ENCODE assay signal across 9 cellular contexts in the genomic region with DNA sequence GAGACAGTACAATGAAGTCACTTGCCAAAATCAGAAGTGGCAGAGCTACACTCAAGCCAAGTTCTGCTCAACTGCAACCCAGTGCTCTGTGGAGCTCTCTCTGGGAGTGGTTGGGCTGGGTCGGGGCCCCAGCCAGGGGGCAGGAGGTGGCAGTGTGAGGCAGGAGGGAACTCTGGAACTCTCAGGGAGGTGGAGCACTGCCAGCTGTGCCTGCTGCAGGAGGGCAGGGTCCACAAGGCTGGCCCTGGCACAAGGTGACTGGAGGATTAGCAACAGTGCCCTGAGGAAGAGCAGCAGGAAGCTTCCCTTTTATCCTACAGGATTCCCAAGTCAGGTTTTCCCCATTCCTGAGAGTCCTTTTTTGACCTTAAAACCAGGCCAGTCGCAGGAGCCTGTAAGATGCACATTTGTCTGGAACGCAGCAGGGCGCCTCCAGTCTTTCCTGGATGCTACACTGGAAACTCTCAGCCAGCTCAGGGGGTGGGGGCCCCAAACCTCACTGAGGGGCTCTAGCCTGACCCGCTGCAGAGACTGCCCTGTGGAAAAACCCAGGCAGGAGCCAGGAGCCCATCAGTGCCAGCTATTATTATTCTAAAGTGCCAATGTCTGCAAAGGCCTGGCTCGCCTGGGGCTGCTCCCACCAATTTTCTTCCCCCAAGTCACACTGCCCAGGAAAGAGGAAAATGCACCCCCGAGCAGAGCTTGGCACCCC. TPM values are rescaled to one million over a fixed set of nuclear protein-coding genes. Genes with fewer than 3 reads are reported as not detected.
DNase-seq lines count a peak whose midpoint lies in the region; ATAC-seq and TF ChIP-seq lines count a peak whose summit lies in the region.
"Had no signal": no experiment of that assay in that cellular context is flagged by ENCODE, and none has a peak within 500 bp of the region (broad histone marks: within the 10 kb centered on the region; RNA-seq: fewer than 3 reads in every experiment).

No MANE protein-coding gene starts in this region.

- H3K9me3 ChIP-seq in Panc1 (ENCODE audit: control insufficient read depth, insufficient read depth, low read depth, low read length) (no peaks in the 10 kb centered on the region), lung (ENCODE audit: control insufficient read depth in 2 of 2, insufficient read depth in 1 of 2, low read length in 1 of 2) (peaks cover 0 to 2% of the 10 kb centered on the region in 2 donors), tibial nerve (no peaks in the 10 kb centered on the region)

- no peak for TF ChIP-seq EP300 in tibial nerve (IDR thresholded peaks at IDR 0.05)

- no peak for DNase-seq in Panc1 (ENCODE audit: low read depth, low spot score)
- DNase-seq in dorsolateral prefrontal cortex: peak in 2 of 10 donors; percentile 9 to 28
- no peak for DNase-seq in lung (ENCODE audit: low spot score)
- DNase-seq in tibial nerve (ENCODE audit: low spot score in 2 of 2): no peak
- DNase-seq in activated effector memory CD4-positive, alpha-beta T cell treated with Interleukin-2 at 50 U/mL for 16 hours: no peak
- DNase-seq in NOMO-1 (lab: John Stamatoyannopoulos, UW; ENCODE audit: unreplicated experiment in 2 of 2): no peak
- DNase-seq in stimulated activated CD4-positive, alpha-beta T cell treated with anti-CD3 and anti-CD28 coated beads, Interleukin-1b, Interleukin-23, amount 100 ng/mL, for 48 hours: no peak
- no peak for DNase-seq in putamen (ENCODE audit: low spot score)
- DNase-seq: NCI-H187 treated with DMSO at 0.1 percent for 48 hours had no signal

- peak overlapping the region; percentile 95 for H3K27ac ChIP-seq in Panc1 (ENCODE audit: low read length)
- peak overlapping the region in 56 of 59 donors; percentile 12 to 93 (median 77) for H3K27ac ChIP-seq in dorsolateral prefrontal cortex
- H3K27ac ChIP-seq in lung (ENCODE audit: low read depth in 1 of 2, low read length in 1 of 2): peak overlapping the region; percentile 62 to 88
- peak overlapping the region; percentile 24 to 86 (median 56) for H3K27ac ChIP-seq in tibial nerve

- peaks cover 51% of the 10 kb centered on the region for H3K4me1 ChIP-seq in Panc1 (ENCODE audit: control insufficient read depth, insufficient read depth, low read length)
- H3K4me1 ChIP-seq in lung (ENCODE audit: control insufficient read depth in 2 of 2, insufficient read depth in 2 of 2, low read length in 2 of 2): peaks cover 60 to 61% of the 10 kb centered on the region in 2 donors
- H3K4me1 ChIP-seq in tibial nerve: peaks cover 5 to 89% (median 65%) of the 10 kb centered on the region in 4 donors

- intact Hi-C loops in Panc1 (cut with micrococcal nuclease; ENCODE audit: unreplicated experiment): loop anchor here (5.0 kb wide), 1 partner anchor 66 kb away; no protein-coding TSS in a partner anchor
- intact Hi-C loops in dorsolateral prefrontal cortex (cut with DNase I): no loop called here

- no peak overlapping the region for H3K4me3 ChIP-seq in Panc1 (ENCODE audit: low read depth in 2 of 2, low read length in 2 of 2)
- no peak overlapping the region for H3K4me3 ChIP-seq in dorsolateral prefrontal cortex
- H3K4me3 ChIP-seq in lung: no peak overlapping the region
- no peak overlapping the region for H3K4me3 ChIP-seq in tibial nerve

- TF ChIP-seq CTCF in Panc1 (IDR thresholded peaks at IDR 0.05) (no peak), dorsolateral prefrontal cortex (IDR thresholded peaks at IDR 0.05 in 54 of 56, conservative IDR thresholded peaks at IDR 0.05 in 2 of 56; ENCODE audit: low read depth in 1 of 56, partially characterized antibody in 56 of 56) (no peak), lung (IDR thresholded peaks at IDR 0.05; ENCODE audit: control extremely low read depth, extremely low read depth) (no peak), tibial nerve (IDR thresholded peaks at IDR 0.05) (no peak)

- H3K27me3 ChIP-seq in Panc1 (ENCODE audit: control insufficient read depth, insufficient read depth, low read length): no peaks in the 10 kb centered on the region
- no peaks in the 10 kb centered on the region for H3K27me3 ChIP-seq in dorsolateral prefrontal cortex
- H3K27me3 ChIP-seq in lung (ENCODE audit: control insufficient read depth, insufficient read depth): no peaks in the 10 kb centered on the region
- no peaks in the 10 kb centered on the region for H3K27me3 ChIP-seq in tibial nerve

- POLR2A ChIA-PET in Panc1 (lab: Charles Lee): no interaction called here

- in situ Hi-C loops in Panc1 (cut with HindIII; ENCODE audit: low pct_unique_long_range_greater_than_20kb, low sequenced_read_pairs): no loop called here

- no peak for TF ChIP-seq POLR2A in tibial nerve (IDR thresholded peaks at IDR 0.05)

- H3K36me3 ChIP-seq in Panc1 (ENCODE audit: control insufficient read depth, insufficient read depth, low read length) (no peaks in the 10 kb centered on the region), lung (ENCODE audit: control insufficient read depth in 2 of 2, insufficient read depth in 2 of 2, low read length in 2 of 2) (no peaks in the 10 kb centered on the region), tibial nerve (no peaks in the 10 kb centered on the region)

- no TSS peak for BruUV-seq in Panc1 (replicated peaks; lab: Mats Ljungman, UMichigan)

- CTCF ChIA-PET in Panc1 (lab: Charles Lee): interaction anchor here (0.6 to 1.9 kb wide), 2 partner anchors 10 to 17 kb away, joined by 9 to 14 read pairs; no protein-coding TSS in a partner anchor

- 51 to 71% methylated on average over 7 of the region's 7 CpGs for WGBS in lung, 2 donors
- 37 to 48% methylated on average over 7 of the region's 7 CpGs for WGBS in tibial nerve, 2 donors

- peak; percentile 35 for ATAC-seq in Panc1
- ATAC-seq in lung (ENCODE audit: insufficient read depth, low FRiP score): no peak

RNA-seq across cellular contexts. Expression of gene DKK3, which starts 31.8 kb away (rescaled TPM):
- total RNA-seq in Panc1 (2021; ENCODE audit: unreplicated experiment): 116 TPM
- 140 TPM for polyA plus RNA-seq in Panc1 (2012; ENCODE audit: insufficient read length)
- total RNA-seq in dorsolateral prefrontal cortex: 1,000 to 10,000 TPM in 9 of 120 experiments, 100 to 1,000 TPM in 111; 391 to 1,132 (median 804) TPM
- 100 to 1,000 TPM; 115 to 121 TPM for total RNA-seq in lung
- polyA plus RNA-seq in lung: 10 to 100 TPM; 45.3 to 74.4 TPM
- 100 to 1,000 TPM; 192 to 446 (median 254) TPM for total RNA-seq in tibial nerve
